Comparison of ENCODE assay signal across 16 cellular contexts in genomic region chr6:150413768-150414167, GRCh38. TPM values are rescaled to one million over a fixed set of nuclear protein-coding genes. Genes with fewer than 3 reads are reported as not detected.
"Had no signal": no experiment of that assay in that cellular context is flagged by ENCODE, and none has a peak within 500 bp of the region (broad histone marks: within the 10 kb centered on the region; RNA-seq: fewer than 3 reads in every experiment).

No MANE protein-coding gene starts in this region.

- DNase-seq: activated CD4-positive, alpha-beta T cell treated with anti-CD3 and anti-CD28 coated beads, Interleukin-2, amount 50 U/mL, for 1 hour; activated CD4-positive, CD25-positive, alpha-beta regulatory T cell treated with anti-CD3 and anti-CD28 coated beads, Interleukin-2, amount 50 U/mL, for 72 hours; activated CD8-positive, alpha-beta memory T cell treated with anti-CD3 and anti-CD28 coated beads, Interleukin-2, amount 50 U/mL, for 4 hours; activated naive CD4-positive, alpha-beta T cell treated with anti-CD3 and anti-CD28 coated beads for 36 hours; activated naive CD8-positive, alpha-beta T cell treated with anti-CD3 and anti-CD28 coated beads, Interleukin-2, amount 50 U/mL, for 24 hours; activated T-cell treated with anti-CD3 and anti-CD28 coated beads, Interleukin-2, amount 50 U/mL, for 4 hours; anterior cingulate cortex; caudate nucleus; dorsolateral prefrontal cortex; foreskin fibroblast; lower lobe of right lung; sigmoid colon; stimulated activated CD8-positive, alpha-beta memory T cell treated with anti-CD3 and anti-CD28 coated beads, Interleukin-4, amount 100 ng/mL, for 48 hours; stimulated activated naive CD4-positive, alpha-beta T cell; T-helper 9 cell had no signal

- ATAC-seq: activated naive CD8-positive, alpha-beta T cell treated with anti-CD3 and anti-CD28 coated beads, Interleukin-2, amount 50 U/mL, for 24 hours; activated T-cell treated with anti-CD3 and anti-CD28 coated beads, Interleukin-2, amount 50 U/mL, for 4 hours; lower lobe of right lung had no signal

RNA-seq across cellular contexts. Expression of gene IYD, which starts 45.0 kb away (rescaled TPM):
- total RNA-seq: activated naive CD4-positive, alpha-beta T cell treated with anti-CD3 and anti-CD28 coated beads for 36 hours; mesenteric fat pad had no signal
